1 cellular context compared by ENCODE assay signal in genomic region chr6:169320013-169320412, GRCh38.
TF ChIP-seq lines count a peak whose summit lies in the region.

No MANE protein-coding gene starts in this region.

TF ChIP-seq in GM23338, 12 proteins besides CTCF, POLR2A, EP300 and RAD21 (continued from another document):
- TF ChIP-seq REST (IDR thresholded peaks at IDR 0.05; ENCODE audit: unreplicated experiment) = no peak
